In genomic region chr15:71806452-71806931, GRCh38 we compare ENCODE assay signal across 12 cellular contexts. TPM values are rescaled to one million over a fixed set of nuclear protein-coding genes. Genes with fewer than 3 reads are reported as not detected.
A peak's percentile ranks its signal among the peaks of the same experiment; 100 is the strongest.
DNase-seq lines count a peak whose midpoint lies in the region; ATAC-seq and TF ChIP-seq lines count a peak whose summit lies in the region.
"Had no signal": no experiment of that assay in that cellular context is flagged by ENCODE, and none has a peak within 500 bp of the region (broad histone marks: within the 10 kb centered on the region; RNA-seq: fewer than 3 reads in every experiment).

No MANE protein-coding gene starts in this region.

- peak overlapping the region; percentile 35 for H3K27ac ChIP-seq in WERI-Rb-1

- in situ Hi-C loops in ACHN (cut with HindIII; ENCODE audit: low pct_ligation_motif_present, low pct_unique_long_range_greater_than_20kb, low sequenced_read_pairs): no loop called here

- DNase-seq in ACHN (peak; percentile 40), HT1080 (ENCODE audit: low read depth) (peak; percentile 44), WERI-Rb-1 (peak; percentile 79), iPS-NIHi7 (ENCODE audit: extremely low spot score) (peak; percentile 45), HuH-7.5 (ENCODE audit: low spot score) (no peak), hepatic stellate cell (ENCODE audit: low spot score) (no peak)
- DNase-seq: activated CD4-positive, CD25-positive, alpha-beta regulatory T cell treated with anti-CD3 and anti-CD28 coated beads, Interleukin-2, amount 50 U/mL, for 72 hours; activated naive CD4-positive, alpha-beta T cell treated with anti-CD3 and anti-CD28 coated beads, Interleukin-2, amount 10 ng/mL, durations not matched to agents 7 days and 5 days; naive thymus-derived CD8-positive, alpha-beta T cell had no signal

- peaks cover 10% of the 10 kb centered on the region for H3K27me3 ChIP-seq in WERI-Rb-1 (ENCODE audit: insufficient read depth, low read depth, severe bottlenecking)

- peak overlapping the region; percentile 15 for H3K4me3 ChIP-seq in WERI-Rb-1 (ENCODE audit: low read depth, low read length)

- ATAC-seq in HG02885 (IDR thresholded peaks at IDR 0.05; ENCODE audit: poor library complexity, unreplicated experiment) (no peak), HG03571 (IDR thresholded peaks at IDR 0.05; ENCODE audit: unreplicated experiment) (no peak)
- ATAC-seq: naive thymus-derived CD8-positive, alpha-beta T cell had no signal

- H3K9me3 ChIP-seq in WERI-Rb-1 (ENCODE audit: severe bottlenecking): no peaks in the 10 kb centered on the region

- no peak for TF ChIP-seq CTCF in WERI-Rb-1 (IDR thresholded peaks at IDR 0.05; ENCODE audit: low read depth, low read length)

- H3K36me3 ChIP-seq in WERI-Rb-1: no peaks in the 10 kb centered on the region

RNA-seq across cellular contexts. Expression of gene NR2E3, which starts 3.9 kb away (rescaled TPM):
- not detected in 2 replicates for total RNA-seq in HT1080 (2014; rRNA removed; shearing (Covaris generic))
- 0.03 TPM in 1 of 2 replicates, not detected in the other for polyA plus RNA-seq in HT1080 (2015; cell fraction: cytosol; rRNA removed)
- polyA plus RNA-seq in HT1080 (2015; cell fraction: nucleus; rRNA removed): 0.27 and 0.40 TPM in 2 replicates
- total RNA-seq: naive thymus-derived CD8-positive, alpha-beta T cell had no signal
- polyA plus RNA-seq: BJ had no signal

Comparison
In these comparisons a context has a peak if more than half of its experiments do, and no peak if none do; other contexts are left out.
1. DNase-seq: peak in ACHN (single experiment), HT1080 (single experiment), WERI-Rb-1 (single experiment) and iPS-NIHi7 (single experiment); none in HuH-7.5 (single experiment) and hepatic stellate cell (single experiment).